In genomic region chr22:36470162-36470993, GRCh38 we compare ENCODE assay signal across 8 cellular contexts. TPM values are rescaled to one million over a fixed set of nuclear protein-coding genes. Genes with fewer than 3 reads are reported as not detected.
DNase-seq lines count a peak whose midpoint lies in the region; ATAC-seq, FAIRE-seq and TF ChIP-seq lines count a peak whose summit lies in the region.

No MANE protein-coding gene starts in this region.

- peak; percentile 96 for TF ChIP-seq RAD21 in HepG2 (CRISPR knock-in tag; IDR thresholded peaks at IDR 0.05)

- H3K4me1 ChIP-seq in colonic mucosa (peaks cover 9% of the 10 kb centered on the region), HepG2 (ENCODE audit: insufficient read depth, low read length) (peaks cover 10% of the 10 kb centered on the region)

- WGBS in HepG2 (ENCODE audit: low lambda C conversion rate), result 40% methylated on average over 11 of the region's 14 CpGs

- no peak overlapping the region for H2AFZ ChIP-seq in HepG2 (ENCODE audit: low read length)

- FAIRE-seq in HepG2 (lab: Jason Lieb, UNC), result peak; percentile 66

- peak overlapping the region; percentile 23 for H3K4me3 Mint-ChIP-seq in activated CD4-positive, alpha-beta T cell treated with anti-CD3 and anti-CD28 coated beads, Interleukin-2, amount 10 ng/mL, durations not matched to agents 24 days and 14 days

- TF ChIP-seq CTCF in AG04449 (IDR thresholded peaks at IDR 0.05; ENCODE audit: insufficient read depth, low read length, missing control alignments) (peak; percentile 95), GM20000 (IDR thresholded peaks at IDR 0.05; ENCODE audit: extremely low read depth, missing control alignments) (peak; percentile 86), colonic mucosa (IDR thresholded peaks at IDR 0.05) (peak; percentile 96), HepG2 (CRISPR knock-in tag; IDR thresholded peaks at IDR 0.05) (peak; percentile 96)

- H3K4me2 ChIP-seq in HepG2 (ENCODE audit: low read depth, low read length), result peak overlapping the region; percentile 51

- H3K9ac ChIP-seq in colonic mucosa (ENCODE audit: low read depth in 2 of 2, low read length in 2 of 2) (peak overlapping the region in 1 of 2 donors; percentile 75), HepG2 (ENCODE audit: insufficient read depth, low read depth, low read length) (0 out of 2 replicates have a peak overlapping the region, but pooled peaks have one; percentile 34)

- CTCF ChIA-PET in AG04449 (lab: Yijun Ruan, JAX), result interaction anchor here (0.6 to 8.8 kb wide), 53 partner anchors 8 to 326 kb away, joined by 3 to 123 read pairs (median 5); partner anchors contain the start of genes APOL2, IFT27, MYH9 and TXN2
- CTCF ChIA-PET in HepG2 (lab: Yijun Ruan, JAX; ENCODE audit: low intra/inter-chr PET ratio, low total read pairs), result interaction anchor here (2.0 kb wide), 1 partner anchor 169 kb away, joined by 20 read pairs; no protein-coding TSS in a partner anchor

- H3K27ac Mint-ChIP-seq in activated CD4-positive, alpha-beta T cell treated with anti-CD3 and anti-CD28 coated beads, Interleukin-2, amount 10 ng/mL, durations not matched to agents 24 days and 14 days, result peak overlapping the region; percentile 48

- no peaks in the 10 kb centered on the region for H3K36me3 ChIP-seq in colonic mucosa
- peaks cover 12 to 51% of the 10 kb centered on the region in 2 experiments; a peak in 4 of 5 replicates for H3K36me3 ChIP-seq in HepG2 (replicated peaks in 1 of 2; ENCODE audit: control insufficient read depth in 1 of 2, insufficient read depth in 2 of 2, low read length in 2 of 2)

- H3K36me3 Mint-ChIP-seq in activated CD4-positive, alpha-beta T cell treated with anti-CD3 and anti-CD28 coated beads, Interleukin-2, amount 10 ng/mL, durations not matched to agents 24 days and 14 days (ENCODE audit: low read depth), result peaks cover 41% of the 10 kb centered on the region

- H3K4me1 Mint-ChIP-seq in activated CD4-positive, alpha-beta T cell treated with anti-CD3 and anti-CD28 coated beads, Interleukin-2, amount 10 ng/mL, durations not matched to agents 24 days and 14 days, result peaks cover 22% of the 10 kb centered on the region

- BruUV-seq in HepG2 (replicated peaks; lab: Mats Ljungman, UMichigan), result no TSS peak

- peak; percentile 90 for ATAC-seq in HepG2
- no peak for ATAC-seq in HG02623 (IDR thresholded peaks at IDR 0.05; ENCODE audit: unreplicated experiment)

- H3K9me3 ChIP-seq in colonic mucosa (no peaks in the 10 kb centered on the region), HepG2 (ENCODE audit: low read length) (no peaks in the 10 kb centered on the region)

- TF ChIP-seq EP300 in HepG2 (IDR thresholded peaks at IDR 0.05; ENCODE audit: low read depth in 2 of 2, low read length in 2 of 2) (no peak), HepG2 (CRISPR knock-in tag; IDR thresholded peaks at IDR 0.05; ENCODE audit: borderline replicate concordance) (no peak)

- DNase-seq in AG04449 (ENCODE audit: low read depth, low spot score) (no peak), GM20000 (ENCODE audit: low spot score) (peak; percentile 86), NCI-H446 treated with DMSO at 0.1 percent for 48 hours (lab: John Stamatoyannopoulos, UW) (peak; percentile 49), colonic mucosa (peak; percentile 86), HepG2 (ENCODE audit: low spot score) (peak; percentile 76)
- DNase-seq in activated CD4-positive, alpha-beta T cell treated with anti-CD3 and anti-CD28 coated beads, Interleukin-2, amount 10 ng/mL, durations not matched to agents 24 days and 14 days, result peak; percentile 95
- peak; percentile 79 for DNase-seq in stimulated activated CD4-positive, alpha-beta T cell treated with anti-CD3 and anti-CD28 coated beads, Interleukin-2, amount 100 ng/mL, for 4 hours (ENCODE audit: low read depth)

- H3K27me3 ChIP-seq in colonic mucosa (no peaks in the 10 kb centered on the region), HepG2 (ENCODE audit: control insufficient read depth in 1 of 2, insufficient read depth in 2 of 2, low read length in 2 of 2) (no peaks in the 10 kb centered on the region)

- H3K27ac ChIP-seq in colonic mucosa (peak overlapping the region; percentile 19), HepG2 (ENCODE audit: extremely low read length, insufficient read depth, low read length) (peak overlapping the region; percentile 45)

- H3K27me3 Mint-ChIP-seq in activated CD4-positive, alpha-beta T cell treated with anti-CD3 and anti-CD28 coated beads, Interleukin-2, amount 10 ng/mL, durations not matched to agents 24 days and 14 days, result no peaks in the 10 kb centered on the region

- POLR2A ChIA-PET in AG04449 (lab: Yijun Ruan, JAX) (interaction anchor here (0.9 to 11.0 kb wide), 8 partner anchors 8 to 144 kb away, joined by 3 to 172 read pairs (median 5); partner anchors contain the start of gene MYH9), HepG2 (lab: Yijun Ruan, JAX) (interaction anchor here (0.7 to 2.2 kb wide), 8 partner anchors 8 to 127 kb away, joined by 3 to 18 read pairs (median 5); partner anchors contain the start of genes MYH9 and TXN2)

- H3K9me3 Mint-ChIP-seq in activated CD4-positive, alpha-beta T cell treated with anti-CD3 and anti-CD28 coated beads, Interleukin-2, amount 10 ng/mL, durations not matched to agents 24 days and 14 days, result no peaks in the 10 kb centered on the region

- H3K4me3 ChIP-seq in AG04449 (ENCODE audit: low read depth, low read length) (0 out of 2 replicates have a peak overlapping the region, but pooled peaks have one; percentile 3), colonic mucosa (no peak overlapping the region), HepG2 (replicated peaks in 1 of 3; ENCODE audit: insufficient read depth in 1 of 3, low read depth in 2 of 3, low read length in 3 of 3) (no peak overlapping the region)

- in situ Hi-C loops in HepG2 (cut with HindIII; ENCODE audit: extremely low pct_ligation_motif_present, low pct_unique_long_range_greater_than_20kb), result no loop called here

- no peaks in the 10 kb centered on the region for H4K20me1 ChIP-seq in HepG2 (ENCODE audit: insufficient read depth, low read length)

- intact Hi-C loops in activated CD4-positive, alpha-beta T cell treated with anti-CD3 and anti-CD28 coated beads, Interleukin-2, amount 10 ng/mL, durations not matched to agents 24 days and 14 days (cut with micrococcal nuclease), result loop anchor here (1.0 kb wide), 3 partner anchors 82 to 169 kb away; no protein-coding TSS in a partner anchor
- intact Hi-C loops in colonic mucosa (cut with DNase I) (no loop called here), HepG2 (cut with micrococcal nuclease; ENCODE audit: unreplicated experiment) (loop anchor here (1.0 kb wide), 1 partner anchor 169 kb away; no protein-coding TSS in a partner anchor)

- no peak for TF ChIP-seq POLR2A in HepG2 (IDR thresholded peaks at IDR 0.05; ENCODE audit: insufficient read depth in 1 of 2, low read depth in 2 of 2, low read length in 2 of 2)

- no peaks in the 10 kb centered on the region for H3K79me2 ChIP-seq in HepG2 (ENCODE audit: insufficient read depth, low read length)

RNA-seq across cellular contexts. Expression of gene TXN2, which starts 11.1 kb away (rescaled TPM):
- total RNA-seq in activated CD4-positive, alpha-beta T cell treated with anti-CD3 and anti-CD28 coated beads, Interleukin-2, amount 10 ng/mL, durations not matched to agents 24 days and 14 days, result 96.5 and 98.7 TPM in 2 replicates
- total RNA-seq in colonic mucosa (100 to 1,000 TPM; 101 to 142 TPM), HepG2 (2016; rRNA removed; fragmentation: Illumina TruSeq; extraction: Trizol) (41.4 and 61.4 TPM in 2 replicates)
- 25.1 and 26.3 TPM in 2 replicates for total RNA-seq in HepG2 (2016; cell fraction: cytosol; rRNA removed; fragmentation: Illumina TruSeq; extraction: Trizol; ENCODE audit: low read depth)
- total RNA-seq in HepG2 (2016; cell fraction: insoluble cytoplasmic fraction; rRNA removed; fragmentation: Illumina TruSeq; extraction: Trizol), result 43.5 and 58.4 TPM in 2 replicates
- total RNA-seq in HepG2 (2016; cell fraction: membrane; rRNA removed; fragmentation: Illumina TruSeq; extraction: Trizol), result 41.6 and 41.7 TPM in 2 replicates
- 22.3 and 24.9 TPM in 2 replicates for total RNA-seq in HepG2 (2016; cell fraction: nucleus; rRNA removed; fragmentation: Illumina TruSeq; extraction: Trizol)
- polyA plus RNA-seq in HepG2 (2011; rRNA removed), result 109 and 110 TPM in 2 replicates
- polyA plus RNA-seq in HepG2 (2011; cell fraction: cytosol; rRNA removed), result 154 and 163 TPM in 2 replicates
- 73.0 and 74.6 TPM in 2 replicates for polyA plus RNA-seq in HepG2 (2011; cell fraction: nucleus; rRNA removed)
- 58.3 and 59.9 TPM in 2 replicates for polyA plus RNA-seq in HepG2 (2012)
- 60.8 and 72.4 TPM in 2 replicates for polyA plus RNA-seq in HepG2 (2016; cell fraction: cytosol; fragmentation: Illumina TruSeq; extraction: Trizol; ENCODE audit: low read depth)
- 152 and 166 TPM in 2 replicates for polyA plus RNA-seq in HepG2 (2016; cell fraction: insoluble cytoplasmic fraction; fragmentation: Illumina TruSeq; extraction: Trizol; ENCODE audit: low read depth)
- 76.6 and 79.8 TPM in 2 replicates for polyA plus RNA-seq in HepG2 (2016; cell fraction: membrane; fragmentation: Illumina TruSeq; extraction: Trizol; ENCODE audit: low read depth)
- 71.7 and 73.1 TPM in 2 replicates for polyA plus RNA-seq in HepG2 (2016; cell fraction: nucleus; fragmentation: Illumina TruSeq; extraction: Trizol; ENCODE audit: insufficient read depth, low read depth)
- 73.8 and 91.5 TPM in 2 replicates for polyA minus RNA-seq in HepG2 (2011; rRNA and poly(A)+ RNA removed; ENCODE audit: low replicate concordance)
- polyA minus RNA-seq in HepG2 (2011; cell fraction: cytosol; rRNA and poly(A)+ RNA removed), result 34.7 and 35.7 TPM in 2 replicates
- 19.7 and 25.7 TPM in 2 replicates for polyA minus RNA-seq in HepG2 (2011; cell fraction: nucleus; rRNA and poly(A)+ RNA removed)

RNA-seq across cellular contexts. Expression of gene FOXRED2, which starts 36.5 kb away (rescaled TPM):
- total RNA-seq in activated CD4-positive, alpha-beta T cell treated with anti-CD3 and anti-CD28 coated beads, Interleukin-2, amount 10 ng/mL, durations not matched to agents 24 days and 14 days, result 25.4 and 26.3 TPM in 2 replicates
- total RNA-seq in colonic mucosa (10 to 100 TPM in 1 of 2 donors, 1 to 10 TPM in 1; 3.6 to 14.3 TPM), HepG2 (2016; rRNA removed; fragmentation: Illumina TruSeq; extraction: Trizol) (20.8 and 28.1 TPM in 2 replicates)
- 7.3 and 8.2 TPM in 2 replicates for total RNA-seq in HepG2 (2016; cell fraction: cytosol; rRNA removed; fragmentation: Illumina TruSeq; extraction: Trizol; ENCODE audit: low read depth)
- total RNA-seq in HepG2 (2016; cell fraction: insoluble cytoplasmic fraction; rRNA removed; fragmentation: Illumina TruSeq; extraction: Trizol), result 20.3 and 27.3 TPM in 2 replicates
- 21.0 and 23.1 TPM in 2 replicates for total RNA-seq in HepG2 (2016; cell fraction: membrane; rRNA removed; fragmentation: Illumina TruSeq; extraction: Trizol)
- 36.0 and 41.8 TPM in 2 replicates for total RNA-seq in HepG2 (2016; cell fraction: nucleus; rRNA removed; fragmentation: Illumina TruSeq; extraction: Trizol)
- polyA plus RNA-seq in HepG2 (2011; rRNA removed), result 8.6 and 9.3 TPM in 2 replicates
- 6.1 and 7.7 TPM in 2 replicates for polyA plus RNA-seq in HepG2 (2011; cell fraction: cytosol; rRNA removed)
- 13.7 and 15.2 TPM in 2 replicates for polyA plus RNA-seq in HepG2 (2011; cell fraction: nucleus; rRNA removed)
- 14.0 and 17.1 TPM in 2 replicates for polyA plus RNA-seq in HepG2 (2012)
- polyA plus RNA-seq in HepG2 (2016; cell fraction: cytosol; fragmentation: Illumina TruSeq; extraction: Trizol; ENCODE audit: low read depth), result 4.4 and 4.5 TPM in 2 replicates
- 24.5 and 29.9 TPM in 2 replicates for polyA plus RNA-seq in HepG2 (2016; cell fraction: insoluble cytoplasmic fraction; fragmentation: Illumina TruSeq; extraction: Trizol; ENCODE audit: low read depth)
- 14.7 and 14.9 TPM in 2 replicates for polyA plus RNA-seq in HepG2 (2016; cell fraction: membrane; fragmentation: Illumina TruSeq; extraction: Trizol; ENCODE audit: low read depth)
- polyA plus RNA-seq in HepG2 (2016; cell fraction: nucleus; fragmentation: Illumina TruSeq; extraction: Trizol; ENCODE audit: insufficient read depth, low read depth), result 46.8 and 52.4 TPM in 2 replicates
- polyA minus RNA-seq in HepG2 (2011; rRNA and poly(A)+ RNA removed; ENCODE audit: low replicate concordance), result 15.6 and 23.7 TPM in 2 replicates
- polyA minus RNA-seq in HepG2 (2011; cell fraction: cytosol; rRNA and poly(A)+ RNA removed), result 11.4 and 13.1 TPM in 2 replicates
- 8.6 and 10.9 TPM in 2 replicates for polyA minus RNA-seq in HepG2 (2011; cell fraction: nucleus; rRNA and poly(A)+ RNA removed)

RNA-seq across cellular contexts. Expression of gene EIF3D, which starts 58.6 kb away (rescaled TPM):
- 353 and 367 TPM in 2 replicates for total RNA-seq in activated CD4-positive, alpha-beta T cell treated with anti-CD3 and anti-CD28 coated beads, Interleukin-2, amount 10 ng/mL, durations not matched to agents 24 days and 14 days
- total RNA-seq in colonic mucosa, result 100 to 1,000 TPM; 148 to 160 TPM
- 118 and 127 TPM in 2 replicates for total RNA-seq in HepG2 (2016; rRNA removed; fragmentation: Illumina TruSeq; extraction: Trizol)
- 41.6 and 58.8 TPM in 2 replicates for total RNA-seq in HepG2 (2016; cell fraction: cytosol; rRNA removed; fragmentation: Illumina TruSeq; extraction: Trizol; ENCODE audit: low read depth)
- total RNA-seq in HepG2 (2016; cell fraction: insoluble cytoplasmic fraction; rRNA removed; fragmentation: Illumina TruSeq; extraction: Trizol), result 113 and 131 TPM in 2 replicates
- 61.2 and 67.3 TPM in 2 replicates for total RNA-seq in HepG2 (2016; cell fraction: membrane; rRNA removed; fragmentation: Illumina TruSeq; extraction: Trizol)
- total RNA-seq in HepG2 (2016; cell fraction: nucleus; rRNA removed; fragmentation: Illumina TruSeq; extraction: Trizol), result 80.3 and 81.1 TPM in 2 replicates
- polyA plus RNA-seq in HepG2 (2011; rRNA removed), result 229 and 274 TPM in 2 replicates
- polyA plus RNA-seq in HepG2 (2011; cell fraction: cytosol; rRNA removed), result 299 and 371 TPM in 2 replicates
- 186 and 204 TPM in 2 replicates for polyA plus RNA-seq in HepG2 (2011; cell fraction: nucleus; rRNA removed)
- 111 and 140 TPM in 2 replicates for polyA plus RNA-seq in HepG2 (2012)
- 33.0 and 38.8 TPM in 2 replicates for polyA plus RNA-seq in HepG2 (2016; cell fraction: cytosol; fragmentation: Illumina TruSeq; extraction: Trizol; ENCODE audit: low read depth)
- 129 and 130 TPM in 2 replicates for polyA plus RNA-seq in HepG2 (2016; cell fraction: insoluble cytoplasmic fraction; fragmentation: Illumina TruSeq; extraction: Trizol; ENCODE audit: low read depth)
- 46.4 and 61.7 TPM in 2 replicates for polyA plus RNA-seq in HepG2 (2016; cell fraction: membrane; fragmentation: Illumina TruSeq; extraction: Trizol; ENCODE audit: low read depth)
- 111 and 119 TPM in 2 replicates for polyA plus RNA-seq in HepG2 (2016; cell fraction: nucleus; fragmentation: Illumina TruSeq; extraction: Trizol; ENCODE audit: insufficient read depth, low read depth)
- 311 and 338 TPM in 2 replicates for polyA minus RNA-seq in HepG2 (2011; rRNA and poly(A)+ RNA removed; ENCODE audit: low replicate concordance)
- 142 and 149 TPM in 2 replicates for polyA minus RNA-seq in HepG2 (2011; cell fraction: cytosol; rRNA and poly(A)+ RNA removed)
- 124 and 145 TPM in 2 replicates for polyA minus RNA-seq in HepG2 (2011; cell fraction: nucleus; rRNA and poly(A)+ RNA removed)
